ENCODE assay signal across 20 cellular contexts in the genomic region with DNA sequence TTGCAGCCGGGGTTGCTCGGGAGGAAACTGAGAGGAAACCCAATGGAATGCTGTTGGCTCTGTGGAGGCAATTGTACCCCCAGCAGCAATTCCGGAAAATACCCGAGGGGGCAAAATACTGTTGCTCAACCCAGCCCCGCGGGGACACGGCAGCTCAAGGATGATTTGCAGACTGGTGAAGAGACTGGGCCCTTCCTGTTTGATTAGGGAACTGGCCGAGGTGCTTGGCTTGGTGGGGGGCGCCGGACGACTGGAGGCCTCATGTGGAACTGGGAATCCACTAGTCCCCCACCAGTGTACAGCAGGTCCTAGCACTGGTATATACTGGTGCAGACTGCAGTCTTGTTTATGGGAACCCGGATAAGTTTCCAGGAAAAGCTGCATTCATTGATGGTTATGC. TPM values are rescaled to one million over a fixed set of nuclear protein-coding genes. Genes with fewer than 3 reads are reported as not detected.
DNase-seq lines count a peak whose midpoint lies in the region; ATAC-seq, FAIRE-seq and TF ChIP-seq lines count a peak whose summit lies in the region.
"Had no signal": no experiment of that assay in that cellular context is flagged by ENCODE, and none has a peak within 500 bp of the region (broad histone marks: within the 10 kb centered on the region; RNA-seq: fewer than 3 reads in every experiment).

No MANE protein-coding gene starts in this region.

- H3K36me3 ChIP-seq in HepG2 (replicated peaks in 1 of 2; ENCODE audit: control insufficient read depth in 1 of 2, insufficient read depth in 2 of 2, low read length in 2 of 2) (no peaks in the 10 kb centered on the region), right lobe of liver (no peaks in the 10 kb centered on the region), H1 (ENCODE audit: control insufficient read depth in 2 of 4, insufficient read depth in 4 of 4, low read length in 3 of 4) (no peaks in the 10 kb centered on the region)
- H3K36me3 ChIP-seq: BE2C had no signal

- no peak overlapping the region for H2BK12ac ChIP-seq in H1 (ENCODE audit: low read depth, low read length)

- H3K4ac ChIP-seq in H1 (replicated peaks; ENCODE audit: insufficient read length, low read depth, low read length) = no peak overlapping the region

- H4K8ac ChIP-seq in H1 (ENCODE audit: extremely low read depth, insufficient read depth, low read length) = no peak overlapping the region; the same call in 1 of the 2 replicates

- no peak overlapping the region for H2BK20ac ChIP-seq in H1 (ENCODE audit: low read length)

- H3K27ac ChIP-seq in HepG2 (ENCODE audit: extremely low read length, insufficient read depth, low read length) (no peak overlapping the region), right lobe of liver (no peak overlapping the region), H1 (ENCODE audit: low read depth, low read length) (no peak overlapping the region)
- H3K27ac ChIP-seq: A549, C4-2B, HL-60 had no signal

- H3K4me2 ChIP-seq in HepG2 (ENCODE audit: low read depth, low read length) (peak overlapping the region; percentile 59), H1 (ENCODE audit: insufficient read depth in 1 of 2, low read depth in 2 of 2, low read length in 2 of 2) (no peak overlapping the region)
- H3K4me2 ChIP-seq: A549 had no signal

- H2BK15ac ChIP-seq in H1 (ENCODE audit: low read length) = no peak overlapping the region

- H2BK5ac ChIP-seq in H1 (ENCODE audit: low read depth, low read length) = no peak overlapping the region

- CTCF ChIA-PET in HepG2 (lab: Yijun Ruan, JAX; ENCODE audit: low intra/inter-chr PET ratio, low total read pairs) (no interaction called here), H1 (lab: Charles Lee; ENCODE audit: partially characterized antibody) (interaction anchor here (0.8 to 5.0 kb wide), 6 partner anchors 67 to 186 kb away, joined by 3 to 34 read pairs (median 6); no protein-coding TSS in a partner anchor)

- TF ChIP-seq RAD21 in HepG2 (CRISPR knock-in tag; IDR thresholded peaks at IDR 0.05) (no peak), H1 (IDR thresholded peaks at IDR 0.05 in 1 of 2, conservative IDR thresholded peaks at IDR 0.05 in 1 of 2; ENCODE audit: low read depth in 2 of 2, low read length in 2 of 2) (no peak)

- H3K23ac ChIP-seq in H1 (ENCODE audit: insufficient read length) = no peak overlapping the region

- no peak for TF ChIP-seq CTCF in HepG2 (CRISPR knock-in tag; IDR thresholded peaks at IDR 0.05)
- no peak for TF ChIP-seq CTCF in right lobe of liver (IDR thresholded peaks at IDR 0.05)
- TF ChIP-seq CTCF in H1 (IDR thresholded peaks at IDR 0.05; ENCODE audit: control extremely low read depth in 1 of 3, insufficient read depth in 1 of 3, low read depth in 1 of 3, low read length in 3 of 3) = no peak

- H3K27me3 ChIP-seq in HepG2 (ENCODE audit: control insufficient read depth in 1 of 2, insufficient read depth in 2 of 2, low read length in 2 of 2) (peaks cover 0 to 3% of the 10 kb centered on the region in 2 experiments; a peak in 2 of 5 replicates), right lobe of liver (no peaks in the 10 kb centered on the region), H1 (replicated peaks in 1 of 4; ENCODE audit: control insufficient read depth in 3 of 4, extremely low read depth in 1 of 4, insufficient read depth in 3 of 4, low read length in 3 of 4) (no peaks in the 10 kb centered on the region; a peak in 1 of 7 replicates)
- H3K27me3 ChIP-seq: BE2C had no signal

- no peak overlapping the region for H4K5ac ChIP-seq in H1 (ENCODE audit: insufficient read length, low read depth, low read length)

- no peak overlapping the region for H2AK5ac ChIP-seq in H1 (ENCODE audit: low read depth, low read length)

- ATAC-seq in HepG2 (no peak), right lobe of liver (no peak), GM18505 (IDR thresholded peaks at IDR 0.05; ENCODE audit: unreplicated experiment) (no peak), GM21786 (IDR thresholded peaks at IDR 0.05; ENCODE audit: unreplicated experiment) (no peak)
- ATAC-seq: A549; CD8-positive, alpha-beta T cell; HCT116 had no signal

- H4K20me1 ChIP-seq in HepG2 (ENCODE audit: insufficient read depth, low read length) = no peaks in the 10 kb centered on the region
- H4K20me1 ChIP-seq in H1 (replicated peaks in 1 of 2; ENCODE audit: control insufficient read depth in 1 of 2, insufficient read depth in 2 of 2, low read length in 2 of 2) = no peaks in the 10 kb centered on the region

- no peak overlapping the region for H3K14ac ChIP-seq in H1 (ENCODE audit: insufficient read length)

- peak overlapping the region in 1 of 3 experiments; percentile 26; a peak in 1 of 6 replicates for H3K4me3 ChIP-seq in HepG2 (replicated peaks in 1 of 3; ENCODE audit: insufficient read depth in 1 of 3, low read depth in 2 of 3, low read length in 3 of 3)
- H3K4me3 ChIP-seq in right lobe of liver = no peak overlapping the region
- no peak overlapping the region for H3K4me3 ChIP-seq in H1 (ENCODE audit: extremely low read depth in 1 of 4, insufficient read depth in 2 of 4, low read depth in 3 of 4, low read length in 4 of 4)
- H3K4me3 ChIP-seq: A549 had no signal

- intact Hi-C loops in HepG2 (cut with micrococcal nuclease; ENCODE audit: unreplicated experiment) = no loop called here
- intact Hi-C loops in right lobe of liver (cut with DNase I) = loop anchor here (10.0 kb wide), 3 partner anchors 67 to 277 kb away; partner anchors contain the start of gene KLHL33 (in 1 of the 2)

- no peak overlapping the region for H2AFZ ChIP-seq in HepG2 (ENCODE audit: low read length)
- no peak overlapping the region for H2AFZ ChIP-seq in H1 (ENCODE audit: low read length)

- 20% methylated on average over 8 of the region's 12 CpGs for WGBS in HepG2 (ENCODE audit: low lambda C conversion rate)
- no CpG with 5 or more reads among the region's 12 CpGs for WGBS in right lobe of liver (ENCODE audit: insufficient coverage, low coverage, low lambda C conversion rate, missing lambda C conversion rate)
- WGBS in H1 (ENCODE audit: extremely low coverage in 1 of 2, insufficient coverage in 1 of 2, insufficient read length in 1 of 2, insufficient replicate concordance in 2 of 2, low coverage in 1 of 2, low lambda C conversion rate in 2 of 2, missing lambda C conversion rate in 1 of 2), 2 experiments = 89% methylated on average over 12 of the region's 12 CpGs; no CpG with 5 or more reads in 1 of the 2 experiments

- H4K91ac ChIP-seq in H1 (replicated peaks; ENCODE audit: insufficient read length, low read length) = no peak overlapping the region

- no TSS peak for BruUV-seq in HepG2 (replicated peaks; lab: Mats Ljungman, UMichigan)

- H3K18ac ChIP-seq in H1 (ENCODE audit: extremely low read depth, low read length) = no peak overlapping the region

- no peak for TF ChIP-seq POLR2A in HepG2 (IDR thresholded peaks at IDR 0.05; ENCODE audit: insufficient read depth in 1 of 2, low read depth in 2 of 2, low read length in 2 of 2)
- TF ChIP-seq POLR2A in right lobe of liver (IDR thresholded peaks at IDR 0.05) = no peak
- no peak for TF ChIP-seq POLR2A in H1 (IDR thresholded peaks at IDR 0.05; ENCODE audit: control extremely low read depth in 1 of 2, low read depth in 2 of 2, low read length in 2 of 2)
- no peak for TF ChIP-seq POLR2A in GM18505 (IDR thresholded peaks at IDR 0.05; ENCODE audit: borderline replicate concordance, extremely low read depth, insufficient read depth, insufficient read length)

- H3K79me1 ChIP-seq in H1 (ENCODE audit: low read depth, low read length) = no peaks in the 10 kb centered on the region

- in situ Hi-C loops in HepG2 (cut with HindIII; ENCODE audit: extremely low pct_ligation_motif_present, low pct_unique_long_range_greater_than_20kb) = loop anchor here (25.0 kb wide), 1 partner anchor 139 kb away; the partner anchor contains the start of genes APEX1, OSGEP, PIP4P1 and PNP

- H3K23me2 ChIP-seq in H1 (ENCODE audit: low read depth, low read length) = no peaks in the 10 kb centered on the region

- POLR2A ChIA-PET in HepG2 (lab: Yijun Ruan, JAX) = no interaction called here
- POLR2A ChIA-PET in H1 (lab: Charles Lee; ENCODE audit: partially characterized antibody) = interaction anchor here (1.0 to 1.3 kb wide), 3 partner anchors 16 to 132 kb away, joined by 3 to 5 read pairs (median 3); no protein-coding TSS in a partner anchor

- H3K4me1 ChIP-seq in HepG2 (ENCODE audit: insufficient read depth, low read length) (peaks cover 14% of the 10 kb centered on the region), right lobe of liver (peaks cover 0 to 14% (median 0%) of the 10 kb centered on the region in 4 donors), H1 (replicated peaks in 1 of 4; ENCODE audit: control insufficient read depth in 3 of 4, insufficient read depth in 4 of 4, low read length in 3 of 4) (no peaks in the 10 kb centered on the region; a peak in 1 of 7 replicates)
- H3K4me1 ChIP-seq: A549, BE2C had no signal

- H2BK120ac ChIP-seq in H1 (replicated peaks; ENCODE audit: low read depth, low read length) = no peak overlapping the region

- no peak overlapping the region for H3K56ac ChIP-seq in H1 (replicated peaks; ENCODE audit: insufficient read length, low read depth, low read length)

- H3K79me2 ChIP-seq in HepG2 (ENCODE audit: insufficient read depth, low read length) (no peaks in the 10 kb centered on the region), H1 (ENCODE audit: control insufficient read depth in 1 of 2, insufficient read depth in 2 of 2, low read length in 2 of 2) (no peaks in the 10 kb centered on the region)

- no peak for FAIRE-seq in HepG2 (lab: Jason Lieb, UNC)
- no peak for FAIRE-seq in H1 (lab: Jason Lieb, UNC)
- FAIRE-seq: A549, D721Med, GM18507, H54 had no signal

- no peak overlapping the region for H3K9ac ChIP-seq in HepG2 (ENCODE audit: insufficient read depth, low read depth, low read length)
- H3K9ac ChIP-seq in H1 (replicated peaks in 1 of 4; ENCODE audit: extremely low read depth in 1 of 4, low read depth in 3 of 4, low read length in 3 of 4) = no peak overlapping the region

- DNase-seq in HepG2 (ENCODE audit: low spot score) (no peak), right lobe of liver (no peak), NOMO-1 treated with DMSO at 0.1 percent for 48 hours (lab: John Stamatoyannopoulos, UW; ENCODE audit: unreplicated experiment) (peak; percentile 22), H1 (ENCODE audit: low read depth in 1 of 2, low spot score in 2 of 2) (no peak)
- DNase-seq: CD8-positive, alpha-beta T cell; COR-L47; DMS53; KBM-7 had no signal

- TF ChIP-seq EP300 in HepG2 (IDR thresholded peaks at IDR 0.05; ENCODE audit: low read depth in 2 of 2, low read length in 2 of 2) (no peak), HepG2 (CRISPR knock-in tag; IDR thresholded peaks at IDR 0.05; ENCODE audit: borderline replicate concordance) (no peak), H1 (IDR thresholded peaks at IDR 0.05; ENCODE audit: borderline replicate concordance in 1 of 2, low read depth in 2 of 2, low read length in 2 of 2) (no peak)

- no peaks in the 10 kb centered on the region for H3K9me3 ChIP-seq in HepG2 (ENCODE audit: low read length)
- no peaks in the 10 kb centered on the region for H3K9me3 ChIP-seq in right lobe of liver
- H3K9me3 ChIP-seq in H1 (ENCODE audit: insufficient read depth in 2 of 2, low read depth in 1 of 2, low read length in 1 of 2) = no peaks in the 10 kb centered on the region
- H3K9me3 ChIP-seq: A549, BE2C had no signal

RNA-seq across cellular contexts. Expression of gene RNASE12, which starts 10.3 kb away (rescaled TPM):
- not detected in 2 replicates for total RNA-seq in HepG2 (2016; rRNA removed; fragmentation: Illumina TruSeq; extraction: Trizol)
- not detected in 2 replicates for total RNA-seq in HepG2 (2016; cell fraction: cytosol; rRNA removed; fragmentation: Illumina TruSeq; extraction: Trizol; ENCODE audit: low read depth)
- not detected in 2 replicates for total RNA-seq in HepG2 (2016; cell fraction: insoluble cytoplasmic fraction; rRNA removed; fragmentation: Illumina TruSeq; extraction: Trizol)
- not detected in 2 replicates for total RNA-seq in HepG2 (2016; cell fraction: membrane; rRNA removed; fragmentation: Illumina TruSeq; extraction: Trizol)
- total RNA-seq in HepG2 (2016; cell fraction: nucleus; rRNA removed; fragmentation: Illumina TruSeq; extraction: Trizol) = not detected in 2 replicates
- polyA plus RNA-seq in HepG2 (2011; rRNA removed) = not detected in 2 replicates
- not detected in 2 replicates for polyA plus RNA-seq in HepG2 (2011; cell fraction: cytosol; rRNA removed)
- polyA plus RNA-seq in HepG2 (2011; cell fraction: nucleus; rRNA removed) = not detected in 2 replicates
- polyA plus RNA-seq in HepG2 (2012) = not detected in 2 replicates
- polyA plus RNA-seq in HepG2 (2016; cell fraction: cytosol; fragmentation: Illumina TruSeq; extraction: Trizol; ENCODE audit: low read depth) = not detected in 2 replicates
- not detected in 2 replicates for polyA plus RNA-seq in HepG2 (2016; cell fraction: insoluble cytoplasmic fraction; fragmentation: Illumina TruSeq; extraction: Trizol; ENCODE audit: low read depth)
- polyA plus RNA-seq in HepG2 (2016; cell fraction: membrane; fragmentation: Illumina TruSeq; extraction: Trizol; ENCODE audit: low read depth) = not detected in 2 replicates
- polyA plus RNA-seq in HepG2 (2016; cell fraction: nucleus; fragmentation: Illumina TruSeq; extraction: Trizol; ENCODE audit: insufficient read depth, low read depth) = not detected in 2 replicates
- not detected in 2 replicates for polyA minus RNA-seq in HepG2 (2011; rRNA and poly(A)+ RNA removed; ENCODE audit: low replicate concordance)
- not detected in 2 replicates for polyA minus RNA-seq in HepG2 (2011; cell fraction: cytosol; rRNA and poly(A)+ RNA removed)
- polyA minus RNA-seq in HepG2 (2011; cell fraction: nucleus; rRNA and poly(A)+ RNA removed) = not detected in 2 replicates
- not detected for total RNA-seq in right lobe of liver
- not detected in 2 replicates for total RNA-seq in H1 (2021; fragmentation: NEBNext Ultra II Directional; extraction: Animal tissue kit (Norgen Biotek cat#: 25700))
- polyA plus RNA-seq in H1 (2011; rRNA removed) = not detected in 2 replicates
- not detected for polyA plus RNA-seq in H1 (2011; cell fraction: cytosol; rRNA removed)
- not detected for polyA plus RNA-seq in H1 (2011; cell fraction: nucleus; rRNA removed)
- polyA plus RNA-seq in H1 (2012, experiment 1 of 2) = not detected in 4 replicates
- not detected for polyA plus RNA-seq in H1 (2012, experiment 2 of 2)
- not detected for polyA plus RNA-seq in H1 (2013, experiment 1 of 2)
- not detected for polyA plus RNA-seq in H1 (2013, experiment 2 of 2)
- polyA minus RNA-seq in H1 (2011; rRNA and poly(A)+ RNA removed) = not detected in 2 replicates
- polyA minus RNA-seq in H1 (2011; cell fraction: cytosol; rRNA and poly(A)+ RNA removed) = not detected
- polyA minus RNA-seq in H1 (2011; cell fraction: nucleus; rRNA and poly(A)+ RNA removed) = not detected
- total RNA-seq: CD8-positive, alpha-beta T cell; Daoy had no signal
- polyA plus RNA-seq: A549, AG04450 had no signal

RNA-seq across cellular contexts. Expression of gene RNASE11, which starts 13.7 kb away (rescaled TPM):
- not detected in 2 replicates for total RNA-seq in HepG2 (2016; rRNA removed; fragmentation: Illumina TruSeq; extraction: Trizol)
- total RNA-seq in HepG2 (2016; cell fraction: cytosol; rRNA removed; fragmentation: Illumina TruSeq; extraction: Trizol; ENCODE audit: low read depth) = not detected in 2 replicates
- total RNA-seq in HepG2 (2016; cell fraction: insoluble cytoplasmic fraction; rRNA removed; fragmentation: Illumina TruSeq; extraction: Trizol) = not detected in 2 replicates
- not detected in 2 replicates for total RNA-seq in HepG2 (2016; cell fraction: membrane; rRNA removed; fragmentation: Illumina TruSeq; extraction: Trizol)
- total RNA-seq in HepG2 (2016; cell fraction: nucleus; rRNA removed; fragmentation: Illumina TruSeq; extraction: Trizol) = not detected in 2 replicates
- not detected in 2 replicates for polyA plus RNA-seq in HepG2 (2011; rRNA removed)
- polyA plus RNA-seq in HepG2 (2011; cell fraction: cytosol; rRNA removed) = not detected in 2 replicates
- not detected in 2 replicates for polyA plus RNA-seq in HepG2 (2011; cell fraction: nucleus; rRNA removed)
- not detected in 2 replicates for polyA plus RNA-seq in HepG2 (2012)
- not detected in 2 replicates for polyA plus RNA-seq in HepG2 (2016; cell fraction: cytosol; fragmentation: Illumina TruSeq; extraction: Trizol; ENCODE audit: low read depth)
- polyA plus RNA-seq in HepG2 (2016; cell fraction: insoluble cytoplasmic fraction; fragmentation: Illumina TruSeq; extraction: Trizol; ENCODE audit: low read depth) = not detected in 2 replicates
- not detected in 2 replicates for polyA plus RNA-seq in HepG2 (2016; cell fraction: membrane; fragmentation: Illumina TruSeq; extraction: Trizol; ENCODE audit: low read depth)
- not detected in 2 replicates for polyA plus RNA-seq in HepG2 (2016; cell fraction: nucleus; fragmentation: Illumina TruSeq; extraction: Trizol; ENCODE audit: insufficient read depth, low read depth)
- polyA minus RNA-seq in HepG2 (2011; rRNA and poly(A)+ RNA removed; ENCODE audit: low replicate concordance) = not detected in 2 replicates
- not detected in 2 replicates for polyA minus RNA-seq in HepG2 (2011; cell fraction: cytosol; rRNA and poly(A)+ RNA removed)
- not detected in 2 replicates for polyA minus RNA-seq in HepG2 (2011; cell fraction: nucleus; rRNA and poly(A)+ RNA removed)
- total RNA-seq in right lobe of liver = not detected
- total RNA-seq in H1 (2021; fragmentation: NEBNext Ultra II Directional; extraction: Animal tissue kit (Norgen Biotek cat#: 25700)) = not detected in 2 replicates
- polyA plus RNA-seq in H1 (2011; rRNA removed) = not detected in 2 replicates
- polyA plus RNA-seq in H1 (2011; cell fraction: cytosol; rRNA removed) = not detected
- polyA plus RNA-seq in H1 (2011; cell fraction: nucleus; rRNA removed) = not detected
- not detected in 4 replicates for polyA plus RNA-seq in H1 (2012, experiment 1 of 2)
- polyA plus RNA-seq in H1 (2012, experiment 2 of 2) = not detected
- polyA plus RNA-seq in H1 (2013, experiment 1 of 2) = 0.06 TPM
- 0.09 TPM for polyA plus RNA-seq in H1 (2013, experiment 2 of 2)
- not detected in 2 replicates for polyA minus RNA-seq in H1 (2011; rRNA and poly(A)+ RNA removed)
- polyA minus RNA-seq in H1 (2011; cell fraction: cytosol; rRNA and poly(A)+ RNA removed) = not detected
- not detected for polyA minus RNA-seq in H1 (2011; cell fraction: nucleus; rRNA and poly(A)+ RNA removed)
- total RNA-seq: CD8-positive, alpha-beta T cell had no signal
- polyA plus RNA-seq: A549, AG04450 had no signal

RNA-seq across cellular contexts. Expression of gene OR6S1, which starts 40.0 kb away (rescaled TPM):
- total RNA-seq in HepG2 (2016; rRNA removed; fragmentation: Illumina TruSeq; extraction: Trizol) (not detected in 2 replicates), right lobe of liver (not detected)
- not detected in 2 replicates for total RNA-seq in HepG2 (2016; cell fraction: cytosol; rRNA removed; fragmentation: Illumina TruSeq; extraction: Trizol; ENCODE audit: low read depth)
- not detected in 2 replicates for total RNA-seq in HepG2 (2016; cell fraction: insoluble cytoplasmic fraction; rRNA removed; fragmentation: Illumina TruSeq; extraction: Trizol)
- not detected in 2 replicates for total RNA-seq in HepG2 (2016; cell fraction: membrane; rRNA removed; fragmentation: Illumina TruSeq; extraction: Trizol)
- total RNA-seq in HepG2 (2016; cell fraction: nucleus; rRNA removed; fragmentation: Illumina TruSeq; extraction: Trizol) = not detected in 2 replicates
- polyA plus RNA-seq in HepG2 (2011; rRNA removed) (0.09 TPM in 1 of 2 replicates, not detected in the other), H1 (2011; rRNA removed) (not detected in 2 replicates)
- not detected in 2 replicates for polyA plus RNA-seq in HepG2 (2011; cell fraction: cytosol; rRNA removed)
- polyA plus RNA-seq in HepG2 (2011; cell fraction: nucleus; rRNA removed) = 0.18 and 0.38 TPM in 2 replicates
- polyA plus RNA-seq in HepG2 (2012) = not detected in 2 replicates
- polyA plus RNA-seq in HepG2 (2016; cell fraction: cytosol; fragmentation: Illumina TruSeq; extraction: Trizol; ENCODE audit: low read depth) = not detected in 2 replicates
- not detected in 2 replicates for polyA plus RNA-seq in HepG2 (2016; cell fraction: insoluble cytoplasmic fraction; fragmentation: Illumina TruSeq; extraction: Trizol; ENCODE audit: low read depth)
- not detected in 2 replicates for polyA plus RNA-seq in HepG2 (2016; cell fraction: membrane; fragmentation: Illumina TruSeq; extraction: Trizol; ENCODE audit: low read depth)
- polyA plus RNA-seq in HepG2 (2016; cell fraction: nucleus; fragmentation: Illumina TruSeq; extraction: Trizol; ENCODE audit: insufficient read depth, low read depth) = not detected in 2 replicates
- polyA minus RNA-seq in HepG2 (2011; rRNA and poly(A)+ RNA removed; ENCODE audit: low replicate concordance) = 0.26 and 0.50 TPM in 2 replicates
- polyA minus RNA-seq in HepG2 (2011; cell fraction: cytosol; rRNA and poly(A)+ RNA removed) = not detected in 2 replicates
- not detected in 2 replicates for polyA minus RNA-seq in HepG2 (2011; cell fraction: nucleus; rRNA and poly(A)+ RNA removed)
- not detected in 2 replicates for total RNA-seq in H1 (2021; fragmentation: NEBNext Ultra II Directional; extraction: Animal tissue kit (Norgen Biotek cat#: 25700))
- polyA plus RNA-seq in H1 (2011; cell fraction: cytosol; rRNA removed) = not detected
- not detected for polyA plus RNA-seq in H1 (2011; cell fraction: nucleus; rRNA removed)
- not detected in 4 replicates for polyA plus RNA-seq in H1 (2012, experiment 1 of 2)
- polyA plus RNA-seq in H1 (2012, experiment 2 of 2) = not detected
- not detected for polyA plus RNA-seq in H1 (2013, experiment 1 of 2)
- polyA plus RNA-seq in H1 (2013, experiment 2 of 2) = not detected
- 0.17 TPM in 1 of 2 replicates, not detected in the other for polyA minus RNA-seq in H1 (2011; rRNA and poly(A)+ RNA removed)
- not detected for polyA minus RNA-seq in H1 (2011; cell fraction: cytosol; rRNA and poly(A)+ RNA removed)
- polyA minus RNA-seq in H1 (2011; cell fraction: nucleus; rRNA and poly(A)+ RNA removed) = not detected
- total RNA-seq: CD8-positive, alpha-beta T cell; Daoy had no signal
- polyA plus RNA-seq: A549, AG04450 had no signal

RNA-seq across cellular contexts. Expression of gene RNASE9, which starts 40.7 kb away (rescaled TPM):
- not detected in 2 replicates for total RNA-seq in HepG2 (2016; rRNA removed; fragmentation: Illumina TruSeq; extraction: Trizol)
- total RNA-seq in HepG2 (2016; cell fraction: cytosol; rRNA removed; fragmentation: Illumina TruSeq; extraction: Trizol; ENCODE audit: low read depth) = not detected in 2 replicates
- not detected in 2 replicates for total RNA-seq in HepG2 (2016; cell fraction: insoluble cytoplasmic fraction; rRNA removed; fragmentation: Illumina TruSeq; extraction: Trizol)
- not detected in 2 replicates for total RNA-seq in HepG2 (2016; cell fraction: membrane; rRNA removed; fragmentation: Illumina TruSeq; extraction: Trizol)
- not detected in 2 replicates for total RNA-seq in HepG2 (2016; cell fraction: nucleus; rRNA removed; fragmentation: Illumina TruSeq; extraction: Trizol)
- polyA plus RNA-seq in HepG2 (2011; rRNA removed) = not detected in 2 replicates
- not detected in 2 replicates for polyA plus RNA-seq in HepG2 (2011; cell fraction: cytosol; rRNA removed)
- polyA plus RNA-seq in HepG2 (2011; cell fraction: nucleus; rRNA removed) = not detected in 2 replicates
- polyA plus RNA-seq in HepG2 (2012) = not detected in 2 replicates
- not detected in 2 replicates for polyA plus RNA-seq in HepG2 (2016; cell fraction: cytosol; fragmentation: Illumina TruSeq; extraction: Trizol; ENCODE audit: low read depth)
- polyA plus RNA-seq in HepG2 (2016; cell fraction: insoluble cytoplasmic fraction; fragmentation: Illumina TruSeq; extraction: Trizol; ENCODE audit: low read depth) = not detected in 2 replicates
- polyA plus RNA-seq in HepG2 (2016; cell fraction: membrane; fragmentation: Illumina TruSeq; extraction: Trizol; ENCODE audit: low read depth) = not detected in 2 replicates
- polyA plus RNA-seq in HepG2 (2016; cell fraction: nucleus; fragmentation: Illumina TruSeq; extraction: Trizol; ENCODE audit: insufficient read depth, low read depth) = not detected in 2 replicates
- not detected in 2 replicates for polyA minus RNA-seq in HepG2 (2011; rRNA and poly(A)+ RNA removed; ENCODE audit: low replicate concordance)
- polyA minus RNA-seq in HepG2 (2011; cell fraction: cytosol; rRNA and poly(A)+ RNA removed) = not detected in 2 replicates
- not detected in 2 replicates for polyA minus RNA-seq in HepG2 (2011; cell fraction: nucleus; rRNA and poly(A)+ RNA removed)
- total RNA-seq in right lobe of liver = not detected
- total RNA-seq in H1 (2021; fragmentation: NEBNext Ultra II Directional; extraction: Animal tissue kit (Norgen Biotek cat#: 25700)) = not detected in 2 replicates
- 0.06 TPM in 2 replicates for polyA plus RNA-seq in H1 (2011; rRNA removed)
- polyA plus RNA-seq in H1 (2011; cell fraction: cytosol; rRNA removed) = 0.12 TPM
- polyA plus RNA-seq in H1 (2011; cell fraction: nucleus; rRNA removed) = 0.13 TPM
- polyA plus RNA-seq in H1 (2012, experiment 1 of 2) = not detected in 4 replicates
- not detected for polyA plus RNA-seq in H1 (2012, experiment 2 of 2)
- 0.14 TPM for polyA plus RNA-seq in H1 (2013, experiment 1 of 2)
- polyA plus RNA-seq in H1 (2013, experiment 2 of 2) = 0.17 TPM
- polyA minus RNA-seq in H1 (2011; rRNA and poly(A)+ RNA removed) = 0.22 TPM in 1 of 2 replicates, not detected in the other
- polyA minus RNA-seq in H1 (2011; cell fraction: cytosol; rRNA and poly(A)+ RNA removed) = not detected
- 0.60 TPM for polyA minus RNA-seq in H1 (2011; cell fraction: nucleus; rRNA and poly(A)+ RNA removed)
- total RNA-seq: CD8-positive, alpha-beta T cell; Daoy had no signal
- polyA plus RNA-seq: A549, AG04450 had no signal

Comparison
In these comparisons a context has a peak if more than half of its experiments do, and no peak if none do; other contexts are left out.
1. Of the 41 proteins assayed by ChIP-seq in both HepG2 and H1: peak only in HepG2: none; only in H1: CEBPB; in both: none; in neither: 40.